8 cellular contexts compared by ENCODE assay signal in genomic region chr1:150213170-150214098, GRCh38. TPM values are rescaled to one million over a fixed set of nuclear protein-coding genes. Genes with fewer than 3 reads are reported as not detected.
DNase-seq lines count a peak whose midpoint lies in the region; ATAC-seq and TF ChIP-seq lines count a peak whose summit lies in the region.

No MANE protein-coding gene starts in this region.

- no peaks in the 10 kb centered on the region for H3K9me2 ChIP-seq in SU-DHL-6 (replicated peaks; ENCODE audit: insufficient read depth, low read length)

- peak overlapping the region; percentile 34 for H2AFZ ChIP-seq in SU-DHL-6 (ENCODE audit: low read depth, low read length, severe bottlenecking)

- no peak for TF ChIP-seq CTCF in SU-DHL-6 (IDR thresholded peaks at IDR 0.05; ENCODE audit: insufficient read depth, low read length, poor library complexity, severe bottlenecking)
- TF ChIP-seq CTCF in adrenal gland (IDR thresholded peaks at IDR 0.05): peak in 4 of 6 experiments; percentile 7 to 48 (median 18)
- peak in 6 of 9 donors; percentile 15 to 58 (median 44) for TF ChIP-seq CTCF in heart right ventricle (IDR thresholded peaks at IDR 0.05)
- TF ChIP-seq CTCF in type B pancreatic cell (conservative IDR thresholded peaks at IDR 0.05): peak; percentile 54

- H3K36me3 Mint-ChIP-seq in type B pancreatic cell: peaks cover under 1% of the 10 kb centered on the region

- H3K9ac ChIP-seq in SU-DHL-6 (ENCODE audit: low read length): peak overlapping the region; percentile 33; the same call in 1 of the 2 replicates

- H3K27ac ChIP-seq in SU-DHL-6 (ENCODE audit: low read depth, low read length) (peak overlapping the region; percentile 9; the same call in 1 of the 2 replicates), adrenal gland (peak overlapping the region; percentile 71 to 91 (median 88)), heart right ventricle (peak overlapping the region; percentile 26 to 92 (median 83))

- H3K4me2 ChIP-seq in SU-DHL-6 (ENCODE audit: low read depth, low read length, poor library complexity, severe bottlenecking): peak overlapping the region; percentile 54

- peak overlapping the region; percentile 93 for H3K27ac Mint-ChIP-seq in type B pancreatic cell

- peaks cover 24% of the 10 kb centered on the region for H3F3A ChIP-seq in SU-DHL-6 (ENCODE audit: insufficient read depth)

- peaks cover 12% of the 10 kb centered on the region for H3K4me1 Mint-ChIP-seq in type B pancreatic cell (ENCODE audit: unreplicated experiment)

- no peaks in the 10 kb centered on the region; the same call in 1 of the 2 replicates for H3K27me3 ChIP-seq in MG63
- H3K27me3 ChIP-seq in SU-DHL-6 (ENCODE audit: low read length): no peaks in the 10 kb centered on the region
- H3K27me3 ChIP-seq in adrenal gland: no peaks in the 10 kb centered on the region
- H3K27me3 ChIP-seq in heart right ventricle: no peaks in the 10 kb centered on the region

- H3K4me3 ChIP-seq in MG63 (peak overlapping the region; percentile 48), SU-DHL-6 (ENCODE audit: insufficient read depth, low read length, poor library complexity, severe bottlenecking) (peak overlapping the region; percentile 39), adrenal gland (peak overlapping the region in 3 of 4 donors; percentile 21 to 59 (median 58)), heart right ventricle (peak overlapping the region in 9 of 10 donors; percentile 31 to 56 (median 47))

- H3K36me3 ChIP-seq in MG63 (peaks cover under 1% of the 10 kb centered on the region), SU-DHL-6 (ENCODE audit: low read length) (0 out of 2 replicates have a peak, but pooled peaks cover 6% of the 10 kb centered on the region), adrenal gland (replicated peaks in 1 of 2) (no peaks in the 10 kb centered on the region), heart right ventricle (peaks cover 0 to 7% (median 0%) of the 10 kb centered on the region in 9 donors)

- 16 to 20% (median 17%) methylated on average over 35 to 38 of the region's 38 CpGs for WGBS in adrenal gland, 4 donors
- WGBS in heart right ventricle, 2 donors: 15 to 17% methylated on average over 38 of the region's 38 CpGs

- peak overlapping the region; percentile 92 for H3K4me3 Mint-ChIP-seq in type B pancreatic cell

- intact Hi-C loops in adrenal gland (cut with DNase I): no loop called here
- intact Hi-C loops in heart right ventricle (cut with DNase I): loop anchor here in 1 of 10 donors (2.0 kb wide), 1 partner anchor 21 kb away; no protein-coding TSS in a partner anchor
- intact Hi-C loops in posterior cingulate gyrus (cut with DNase I): loop anchor here (2.0 kb wide), 1 partner anchor 21 kb away; no protein-coding TSS in a partner anchor

- H4K20me1 ChIP-seq in SU-DHL-6 (ENCODE audit: low read depth, low read length): no peaks in the 10 kb centered on the region

- H3K79me2 ChIP-seq in SU-DHL-6 (ENCODE audit: insufficient read depth, low read length): no peaks in the 10 kb centered on the region

- DNase-seq in DMS53 treated with DMSO at 0.1 percent for 48 hours (lab: John Stamatoyannopoulos, UW; ENCODE audit: unreplicated experiment): peak; percentile 97
- peak; percentile 97 for DNase-seq in MG63
- DNase-seq in adrenal gland: peak; percentile 91 to 98 (median 98)
- DNase-seq in heart right ventricle: peak; percentile 94 to 96
- peak; percentile 92 to 99 (median 94) for DNase-seq in posterior cingulate gyrus
- DNase-seq in type B pancreatic cell (ENCODE audit: extremely low spot score, unreplicated experiment): peak; percentile 92

- H3K4me1 ChIP-seq in adrenal gland (replicated peaks in 1 of 2) (peaks cover 0 to 4% of the 10 kb centered on the region in 2 donors), heart right ventricle (peaks cover 0 to 13% (median 9%) of the 10 kb centered on the region in 9 donors)

- H3K9me3 ChIP-seq in MG63 (no peaks in the 10 kb centered on the region), SU-DHL-6 (ENCODE audit: insufficient read depth, low read length) (no peaks in the 10 kb centered on the region), adrenal gland (replicated peaks in 1 of 3) (no peaks in the 10 kb centered on the region), heart right ventricle (no peaks in the 10 kb centered on the region)

- peaks cover 3% of the 10 kb centered on the region for H3K9me3 Mint-ChIP-seq in type B pancreatic cell

- no peaks in the 10 kb centered on the region for H3K27me3 Mint-ChIP-seq in type B pancreatic cell

- ATAC-seq in GM21786 (IDR thresholded peaks at IDR 0.05; ENCODE audit: unreplicated experiment): peak; percentile 86
- ATAC-seq in heart right ventricle: peak; percentile 98 to 100 (median 100)

- TF ChIP-seq POLR2A in adrenal gland (IDR thresholded peaks at IDR 0.05): peak; percentile 27 to 82

RNA-seq across cellular contexts. Expression of gene ANP32E, which starts 22.5 kb away (rescaled TPM):
- total RNA-seq in MG63 (2014; rRNA removed; shearing (Covaris generic); ENCODE audit: low replicate concordance): 17.0 and 38.7 TPM in 2 replicates
- total RNA-seq in adrenal gland (10 to 100 TPM; 13.2 to 48.2 (median 28.2) TPM), heart right ventricle (10 to 100 TPM; 23.7 to 58.2 (median 41.6) TPM), type B pancreatic cell (ENCODE audit: low replicate concordance) (26.8 and 71.9 TPM in 2 replicates)
- polyA plus RNA-seq in adrenal gland (10 to 100 TPM; 35.8 to 81.9 (median 50.3) TPM), heart right ventricle (10 to 100 TPM; 17.3 to 40.0 TPM)

RNA-seq across cellular contexts. Expression of gene CA14, which starts 44.1 kb away (rescaled TPM):
- total RNA-seq in MG63 (2014; rRNA removed; shearing (Covaris generic); ENCODE audit: low replicate concordance): not detected in 2 replicates
- total RNA-seq in adrenal gland (1 to 10 TPM in 1 of 8 donors, under 1 TPM in 3, not detected in 4; 0.32 to 1.1 (median 0.63) TPM), heart right ventricle (10 to 100 TPM in 3 of 10 donors, 1 to 10 TPM in 5, under 1 TPM in 2; 0.48 to 18.5 (median 2.9) TPM), type B pancreatic cell (ENCODE audit: low replicate concordance) (0.43 and 42.9 TPM in 2 replicates)
- polyA plus RNA-seq in adrenal gland (under 1 TPM in 1 of 3 donors, not detected in 2; 0.51 TPM), heart right ventricle (10 to 100 TPM in 1 of 2 donors, 1 to 10 TPM in 1; 3.3 to 11.6 TPM)

RNA-seq across cellular contexts. Expression of gene APH1A, which starts 55.4 kb away (rescaled TPM):
- 136 and 156 TPM in 2 replicates for total RNA-seq in MG63 (2014; rRNA removed; shearing (Covaris generic); ENCODE audit: low replicate concordance)
- total RNA-seq in adrenal gland: 100 to 1,000 TPM; 102 to 179 (median 140) TPM
- polyA plus RNA-seq in adrenal gland: 10 to 100 TPM; 59.4 to 96.6 (median 88.2) TPM
- total RNA-seq in heart right ventricle: 10 to 100 TPM; 56.6 to 86.9 (median 65.7) TPM
- polyA plus RNA-seq in heart right ventricle: 10 to 100 TPM; 52.9 to 74.4 TPM
- 148 and 174 TPM in 2 replicates for total RNA-seq in type B pancreatic cell (ENCODE audit: low replicate concordance)

RNA-seq across cellular contexts. Expression of gene C1orf54, which starts 59.2 kb away (rescaled TPM):
- 2.5 TPM in 1 of 2 replicates, not detected in the other for total RNA-seq in MG63 (2014; rRNA removed; shearing (Covaris generic); ENCODE audit: low replicate concordance)
- 10 to 100 TPM in 1 of 8 donors, 1 to 10 TPM in 6, under 1 TPM in 1; 0.54 to 10.2 (median 8.0) TPM for total RNA-seq in adrenal gland
- polyA plus RNA-seq in adrenal gland: 10 to 100 TPM in 2 of 3 donors, 1 to 10 TPM in 1; 7.8 to 30.8 (median 26.1) TPM
- total RNA-seq in heart right ventricle: 10 to 100 TPM in 6 of 10 donors, 1 to 10 TPM in 4; 5.7 to 19.5 (median 11.8) TPM
- 10 to 100 TPM; 29.1 to 34.3 TPM for polyA plus RNA-seq in heart right ventricle
- total RNA-seq in type B pancreatic cell (ENCODE audit: low replicate concordance): 3.8 and 29.6 TPM in 2 replicates

Comparison
In these comparisons a context has a peak if more than half of its experiments do, and no peak if none do; other contexts are left out.
1. Peak in every context shown above with its lines: DNase-seq, ATAC-seq, H3K4me3 ChIP-seq and H3K27ac ChIP-seq.
2. H3K27ac ChIP-seq: peak in every context shown above with its lines; median percentile 88 in adrenal gland; 83 in heart right ventricle; 9 in SU-DHL-6.